8 cellular contexts compared by ENCODE assay signal in the genomic region with DNA sequence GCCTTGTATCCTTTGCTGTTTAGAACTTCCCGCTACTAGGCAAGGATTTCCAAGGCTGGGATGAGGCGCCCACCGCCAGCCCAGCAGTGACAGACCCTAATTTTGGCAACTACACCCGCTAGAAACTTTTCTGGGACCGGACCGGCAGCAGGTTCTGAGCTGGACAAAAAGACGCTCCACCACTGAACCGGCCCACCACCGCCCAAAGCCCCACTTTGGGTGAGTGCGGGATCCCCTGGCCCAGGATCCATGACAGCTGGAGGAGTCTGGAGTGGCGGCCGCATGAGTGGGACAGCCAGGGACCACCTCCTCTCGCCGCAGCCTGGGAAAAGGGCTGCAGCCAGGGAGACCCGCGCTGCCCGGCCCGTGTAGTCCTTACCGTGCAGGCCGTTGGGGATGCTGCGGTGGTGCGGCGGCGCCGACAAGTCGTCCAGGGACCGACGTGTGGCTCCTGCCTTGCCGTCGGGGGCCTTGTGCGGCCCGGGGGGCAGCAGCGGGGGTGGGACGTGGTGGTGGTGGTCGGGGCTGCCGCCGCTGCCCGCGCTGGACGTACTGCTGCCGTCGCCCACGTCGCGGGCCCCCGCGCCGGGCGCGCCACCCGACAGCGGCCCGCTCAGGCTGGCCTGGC. TPM values are rescaled to one million over a fixed set of nuclear protein-coding genes. Genes with fewer than 3 reads are reported as not detected.
DNase-seq lines count a peak whose midpoint lies in the region; ATAC-seq, FAIRE-seq and TF ChIP-seq lines count a peak whose summit lies in the region.

No MANE protein-coding gene starts in this region.

- ATAC-seq in K562 (no peak), memory B cell (ENCODE audit: low read depth) (no peak), GM21447 (IDR thresholded peaks at IDR 0.05; ENCODE audit: unreplicated experiment) (no peak), GM21526 (IDR thresholded peaks at IDR 0.05; ENCODE audit: low FRiP score, unreplicated experiment) (no peak)

- no peak overlapping the region for H2AFZ ChIP-seq in K562 (ENCODE audit: low read depth, low read length)

- H4K20me1 ChIP-seq in K562 (replicated peaks; ENCODE audit: control insufficient read depth, insufficient read depth, low read length), result peaks cover 36% of the 10 kb centered on the region

- 54% methylated on average over 11 of the region's 53 CpGs for WGBS in K562 (ENCODE audit: insufficient coverage, low coverage, missing lambda C conversion rate)
- 43 to 72% methylated on average over 4 to 25 of the region's 53 CpGs for WGBS in tibial nerve, 2 donors

- peak overlapping the region; percentile 58 for H3K4me2 ChIP-seq in K562 (ENCODE audit: insufficient read depth, low read length)

- POLR2A ChIA-PET in K562 (lab: Yijun Ruan, JAX), result interaction anchor here (0.9 to 1.6 kb wide), 2 partner anchors 8 to 21 kb away, joined by 4 to 5 read pairs; no protein-coding TSS in a partner anchor

- H3K27me3 ChIP-seq in K562 (ENCODE audit: control insufficient read depth in 2 of 2, insufficient read depth in 2 of 2, low read length in 2 of 2) (no peaks in the 10 kb centered on the region), tibial nerve (no peaks in the 10 kb centered on the region)

- DNase-seq in activated naive CD4-positive, alpha-beta T cell treated with anti-CD3 and anti-CD28 coated beads for 36 hours, result no peak
- no peak for DNase-seq in activated naive CD4-positive, alpha-beta T cell treated with anti-CD3 and anti-CD28 coated beads, Interleukin-2, amount 50 U/mL, for 16 hours
- DNase-seq in K562 (ENCODE audit: extremely low read depth in 1 of 4, low spot score in 3 of 4), result no peak
- DNase-seq in memory B cell (ENCODE audit: low spot score in 2 of 2), result no peak
- DNase-seq in tibial nerve (ENCODE audit: low spot score in 2 of 2), result no peak
- DNase-seq in middle frontal gyrus (ENCODE audit: extremely low spot score, low spot score), result no peak

- no peak overlapping the region for H3K27ac Mint-ChIP-seq in activated naive CD4-positive, alpha-beta T cell treated with anti-CD3 and anti-CD28 coated beads for 36 hours
- H3K27ac Mint-ChIP-seq in memory B cell, result no peak overlapping the region

- CTCF ChIA-PET in activated naive CD4-positive, alpha-beta T cell treated with anti-CD3 and anti-CD28 coated beads for 36 hours (lab: Charles Lee), result no interaction called here
- CTCF ChIA-PET in K562 (lab: Yijun Ruan, JAX; ENCODE audit: low intra/inter-chr PET ratio), result no interaction called here

- peaks cover 31% of the 10 kb centered on the region for H3K4me1 Mint-ChIP-seq in activated naive CD4-positive, alpha-beta T cell treated with anti-CD3 and anti-CD28 coated beads for 36 hours (ENCODE audit: low read depth)
- peaks cover 8% of the 10 kb centered on the region for H3K4me1 Mint-ChIP-seq in memory B cell

- in situ Hi-C loops in K562 (cut with MboI), result no loop called here

- H3K79me2 ChIP-seq in K562 (ENCODE audit: control insufficient read depth, insufficient read depth, low read length), result peaks cover 46% of the 10 kb centered on the region

- H3K9me3 Mint-ChIP-seq in activated naive CD4-positive, alpha-beta T cell treated with anti-CD3 and anti-CD28 coated beads for 36 hours, result no peaks in the 10 kb centered on the region
- H3K9me3 Mint-ChIP-seq in memory B cell, result no peaks in the 10 kb centered on the region

- intact Hi-C loops in activated naive CD4-positive, alpha-beta T cell treated with anti-CD3 and anti-CD28 coated beads for 36 hours (cut with micrococcal nuclease), result no loop called here
- intact Hi-C loops in K562 (cut with micrococcal nuclease), result no loop called here

- H3K36me3 ChIP-seq in K562 (ENCODE audit: control insufficient read depth, insufficient read depth, low read length) (no peaks in the 10 kb centered on the region; the same call in 2 of the 3 replicates), tibial nerve (no peaks in the 10 kb centered on the region)

- H3K9me3 ChIP-seq in K562 (replicated peaks; ENCODE audit: control insufficient read depth, insufficient read depth, low read depth, low read length) (no peaks in the 10 kb centered on the region), tibial nerve (no peaks in the 10 kb centered on the region)

- H3K36me3 Mint-ChIP-seq in activated naive CD4-positive, alpha-beta T cell treated with anti-CD3 and anti-CD28 coated beads for 36 hours (ENCODE audit: low read depth), result no peaks in the 10 kb centered on the region
- no peaks in the 10 kb centered on the region for H3K36me3 Mint-ChIP-seq in memory B cell

- H3K4me1 ChIP-seq in K562 (replicated peaks in 1 of 2; ENCODE audit: control insufficient read depth in 2 of 2, insufficient read depth in 2 of 2, low read length in 2 of 2) (peaks cover 37 to 48% of the 10 kb centered on the region in 2 experiments), tibial nerve (peaks cover 0 to 34% (median 9%) of the 10 kb centered on the region in 4 donors)

- TF ChIP-seq POLR2A in K562 (conservative IDR thresholded peaks at IDR 0.05), result no peak
- no peak for TF ChIP-seq POLR2A in tibial nerve (IDR thresholded peaks at IDR 0.05)

- peaks cover 2% of the 10 kb centered on the region for H3K27me3 Mint-ChIP-seq in activated naive CD4-positive, alpha-beta T cell treated with anti-CD3 and anti-CD28 coated beads for 36 hours (ENCODE audit: low read depth)
- H3K27me3 Mint-ChIP-seq in memory B cell, result peaks cover 2% of the 10 kb centered on the region

- H3K27ac ChIP-seq in K562 (ENCODE audit: extremely low read depth, low read depth, low read length), result no peak overlapping the region
- H3K27ac ChIP-seq in tibial nerve, result peak overlapping the region in 1 of 4 donors; percentile 57

- TF ChIP-seq RAD21 in K562 (CRISPR knock-in tag; conservative IDR thresholded peaks at IDR 0.05 in 1 of 2, IDR thresholded peaks at IDR 0.05 in 1 of 2), result no peak

- peak overlapping the region in 1 of 2 experiments; percentile 89; a peak in 2 of 4 replicates for H3K9ac ChIP-seq in K562 (ENCODE audit: insufficient read depth in 1 of 2, low read depth in 2 of 2, low read length in 2 of 2)

- peak overlapping the region; percentile 67 for H3K4me3 Mint-ChIP-seq in activated naive CD4-positive, alpha-beta T cell treated with anti-CD3 and anti-CD28 coated beads for 36 hours
- H3K4me3 Mint-ChIP-seq in memory B cell, result peak overlapping the region; percentile 55

- H3K4me3 ChIP-seq in K562 (peak overlapping the region; percentile 39), tibial nerve (peak overlapping the region; percentile 24 to 63 (median 38))

- H3K9me1 ChIP-seq in K562 (ENCODE audit: control insufficient read depth, insufficient read depth, low read length), result no peaks in the 10 kb centered on the region

- TF ChIP-seq EP300 in K562 (IDR thresholded peaks at IDR 0.05; ENCODE audit: low read length), result no peak
- TF ChIP-seq EP300 in tibial nerve (IDR thresholded peaks at IDR 0.05), result no peak

- no peak for TF ChIP-seq CTCF in K562 (IDR thresholded peaks at IDR 0.05 in 2 of 3, conservative IDR thresholded peaks at IDR 0.05 in 1 of 3; ENCODE audit: insufficient read depth in 2 of 3, low read depth in 1 of 3, low read length in 3 of 3)
- no peak for TF ChIP-seq CTCF in tibial nerve (IDR thresholded peaks at IDR 0.05)

- no peak for FAIRE-seq in K562 (lab: Jason Lieb, UNC)

- no TSS peak for BruUV-seq in K562 (replicated peaks; lab: Mats Ljungman, UMichigan)

TF ChIP-seq in K562, 482 proteins besides CTCF, POLR2A, EP300 and RAD21 (continues in another document):
- TF ChIP-seq ZBTB8A (IDR thresholded peaks at IDR 0.05; ENCODE audit: partially characterized antibody), result no peak

RNA-seq across cellular contexts. Expression of a gene that starts 1.1 kb away (rescaled TPM):
- total RNA-seq in activated naive CD4-positive, alpha-beta T cell treated with anti-CD3 and anti-CD28 coated beads for 36 hours, result 10 to 100 TPM; 11.3 to 12.7 TPM
- total RNA-seq in K562 (2011; cell fraction: chromatin; rRNA removed; ENCODE audit: low replicate concordance), result 5.9 and 10.4 TPM in 2 replicates
- 5.2 and 5.5 TPM in 2 replicates for total RNA-seq in K562 (2011; cell fraction: nucleolus; rRNA removed)
- total RNA-seq in K562 (2011; cell fraction: nucleoplasm; rRNA removed), result 5.1 and 5.3 TPM in 2 replicates
- total RNA-seq in K562 (2014; rRNA removed) (6.3 and 13.5 TPM in 2 replicates), K562 (2014; rRNA removed; fragmentation: Illumina TruSeq; extraction: Trizol) (3.7 and 5.2 TPM in 2 replicates), K562 (2015; rRNA removed; fragmentation: Illumina TruSeq; extraction: Trizol) (7.0 and 7.2 TPM in 2 replicates), K562 (2021) (22.0 and 22.7 TPM in 2 replicates), tibial nerve (1 to 10 TPM in 2 of 4 donors, under 1 TPM in 2; 0.60 to 4.6 (median 1.8) TPM)
- polyA plus RNA-seq in K562 (2011; rRNA removed) (4.2 and 5.4 TPM in 2 replicates), K562 (2014; fragmentation: Illumina TruSeq; extraction: Trizol) (6.8 and 12.3 TPM in 2 replicates), K562 (2014; fragmentation: Nextera tagmentation; extraction: Ambion mirVana) (under 1 TPM; 0.18 to 0.27 TPM), K562 (2014; rRNA removed) (7.2 and 9.7 TPM in 2 replicates)
- 4.8 and 12.5 TPM in 2 replicates for polyA plus RNA-seq in K562 (2011; cell fraction: cytosol; rRNA removed)
- polyA plus RNA-seq in K562 (2011; cell fraction: nucleus; rRNA removed), result 5.2 and 10.5 TPM in 2 replicates
- 7.1 and 9.7 TPM in 2 replicates for polyA plus RNA-seq in K562 (2012)
- polyA minus RNA-seq in K562 (2011; rRNA and poly(A)+ RNA removed), result 4.5 and 5.3 TPM in 2 replicates
- 13.7 TPM in 2 replicates for polyA minus RNA-seq in K562 (2011; cell fraction: cytosol; rRNA and poly(A)+ RNA removed)
- 1.8 and 3.0 TPM in 2 replicates for polyA minus RNA-seq in K562 (2011; cell fraction: nucleus; rRNA and poly(A)+ RNA removed)

RNA-seq across cellular contexts. Expression of a gene that starts 42.0 kb away (rescaled TPM):
- under 1 TPM; 0.15 to 0.31 TPM for total RNA-seq in activated naive CD4-positive, alpha-beta T cell treated with anti-CD3 and anti-CD28 coated beads for 36 hours
- 0.12 TPM in 1 of 2 replicates, not detected in the other for total RNA-seq in K562 (2011; cell fraction: chromatin; rRNA removed; ENCODE audit: low replicate concordance)
- not detected in 2 replicates for total RNA-seq in K562 (2011; cell fraction: nucleolus; rRNA removed)
- not detected in 2 replicates for total RNA-seq in K562 (2011; cell fraction: nucleoplasm; rRNA removed)
- total RNA-seq in K562 (2014; rRNA removed) (not detected in 2 replicates), K562 (2014; rRNA removed; fragmentation: Illumina TruSeq; extraction: Trizol) (not detected in 2 replicates), K562 (2015; rRNA removed; fragmentation: Illumina TruSeq; extraction: Trizol) (not detected in 2 replicates), K562 (2021) (not detected in 2 replicates), tibial nerve (1 to 10 TPM; 2.6 to 3.9 (median 3.1) TPM)
- polyA plus RNA-seq in K562 (2011; rRNA removed) (not detected in 2 replicates), K562 (2014; fragmentation: Illumina TruSeq; extraction: Trizol) (not detected in 2 replicates), K562 (2014; fragmentation: Nextera tagmentation; extraction: Ambion mirVana) (not detected), K562 (2014; rRNA removed) (not detected in 2 replicates)
- 0.03 TPM in 1 of 2 replicates, not detected in the other for polyA plus RNA-seq in K562 (2011; cell fraction: cytosol; rRNA removed)
- 0.01 TPM in 1 of 2 replicates, not detected in the other for polyA plus RNA-seq in K562 (2011; cell fraction: nucleus; rRNA removed)
- not detected in 2 replicates for polyA plus RNA-seq in K562 (2012)
- not detected in 2 replicates for polyA minus RNA-seq in K562 (2011; rRNA and poly(A)+ RNA removed)
- not detected in 2 replicates for polyA minus RNA-seq in K562 (2011; cell fraction: cytosol; rRNA and poly(A)+ RNA removed)
- not detected in 2 replicates for polyA minus RNA-seq in K562 (2011; cell fraction: nucleus; rRNA and poly(A)+ RNA removed)
